In genomic region chr2:235049069-235049468, GRCh38 we compare ENCODE assay signal across 16 cellular contexts.
DNase-seq lines count a peak whose midpoint lies in the region; ATAC-seq and TF ChIP-seq lines count a peak whose summit lies in the region.
"Had no signal": no experiment of that assay in that cellular context is flagged by ENCODE, and none has a peak within 500 bp of the region (broad histone marks: within the 10 kb centered on the region; RNA-seq: fewer than 3 reads in every experiment).

No MANE protein-coding gene starts in this region.

- 0 out of 2 replicates have a peak overlapping the region, but pooled peaks have one; percentile 31 for H3K14ac ChIP-seq in IMR-90 (replicated peaks; ENCODE audit: low read depth, low read length)

- TF ChIP-seq RAD21 in IMR-90 (IDR thresholded peaks at IDR 0.05; ENCODE audit: low read length): no peak

- H3K4me2 ChIP-seq in IMR-90 (ENCODE audit: low read depth, low read length) (no peak overlapping the region), osteoblast (ENCODE audit: insufficient read depth, low read length) (no peak overlapping the region)

- H3K36me3 Mint-ChIP-seq in brain: peaks cover 82% of the 10 kb centered on the region
- H3K36me3 Mint-ChIP-seq: activated CD8-positive, alpha-beta memory T cell treated with anti-CD3 and anti-CD28 coated beads, Interleukin-2, amount 10 ng/mL, durations not matched to agents 7 days and 5 days had no signal

- H3K4me1 ChIP-seq in IMR-90 (ENCODE audit: control insufficient read depth, insufficient read depth, low read length) (peaks cover 20% of the 10 kb centered on the region), osteoblast (ENCODE audit: insufficient read depth, low read length) (peaks cover 15% of the 10 kb centered on the region), BE2C (peaks cover 24% of the 10 kb centered on the region)

- no peaks in the 10 kb centered on the region for H3K27me3 Mint-ChIP-seq in brain

- H2AFZ ChIP-seq in IMR-90 (replicated peaks; ENCODE audit: low read length, poor library complexity) (no peak overlapping the region), osteoblast (ENCODE audit: low read length) (no peak overlapping the region)

- peak overlapping the region; percentile 56; the same call in 1 of the 2 replicates for H2AK5ac ChIP-seq in IMR-90 (ENCODE audit: low read depth, low read length)

- H3K9me3 Mint-ChIP-seq in brain: no peaks in the 10 kb centered on the region

- 92% methylated on average over 2 of the region's 6 CpGs; no CpG with 5 or more reads in 1 of the 2 experiments for WGBS in IMR-90 (ENCODE audit: extremely low coverage in 2 of 2, insufficient read length in 1 of 2), 2 experiments

- no peak overlapping the region for H2BK5ac ChIP-seq in IMR-90 (ENCODE audit: low read depth, low read length, poor library complexity, severe bottlenecking)

- H3K4me3 ChIP-seq in IMR-90 (ENCODE audit: insufficient read depth, low read depth, low read length) (no peak overlapping the region), osteoblast (ENCODE audit: insufficient read depth, low read length) (no peak overlapping the region), BE2C (ENCODE audit: low read depth, low read length) (no peak overlapping the region)
- H3K4me3 ChIP-seq: dorsolateral prefrontal cortex, esophagus muscularis mucosa, psoas muscle had no signal

- peak overlapping the region; percentile 59 for H3K23ac ChIP-seq in IMR-90 (ENCODE audit: low read depth, low read length)

- H3K9me3 ChIP-seq in IMR-90 (ENCODE audit: control insufficient read depth, insufficient read depth, low read length): no peaks in the 10 kb centered on the region
- no peaks in the 10 kb centered on the region for H3K9me3 ChIP-seq in osteoblast (ENCODE audit: low read depth, low read length)
- H3K9me3 ChIP-seq in BE2C: no peaks in the 10 kb centered on the region
- H3K9me3 ChIP-seq: esophagus muscularis mucosa, psoas muscle had no signal

- H3K9ac ChIP-seq in IMR-90 (ENCODE audit: low read depth, low read length): no peak overlapping the region

- BruUV-seq in IMR-90 (replicated peaks; lab: Mats Ljungman, UMichigan): no TSS peak

- H3K4ac ChIP-seq in IMR-90 (ENCODE audit: low read depth, low read length): peak overlapping the region; percentile 3; the same call in 1 of the 2 replicates

- peak; percentile 79 for DNase-seq in DMS53 (lab: John Stamatoyannopoulos, UW)
- no peak for DNase-seq in IMR-90
- no peak for DNase-seq in osteoblast (ENCODE audit: insufficient read length, low spot score, missing footprints)
- DNase-seq in UCSD-AML1 (lab: John Stamatoyannopoulos, UW; ENCODE audit: unreplicated experiment): no peak
- DNase-seq in BE2C: no peak
- DNase-seq: activated CD4-positive, CD25-positive, alpha-beta regulatory T cell; activated CD8-positive, alpha-beta memory T cell treated with anti-CD3 and anti-CD28 coated beads, Interleukin-2, amount 10 ng/mL, durations not matched to agents 7 days and 5 days; DMS153; Karpas-422; NCI-H1417 treated with DMSO at 0.1 percent for 48 hours; NCI-H526 treated with DMSO at 0.1 percent for 48 hours had no signal

- no peak overlapping the region for H3K56ac ChIP-seq in IMR-90 (ENCODE audit: extremely low read depth, insufficient read depth, low read length)

- H3K4me1 Mint-ChIP-seq in brain: peaks cover 58% of the 10 kb centered on the region

- H4K20me1 ChIP-seq in IMR-90 (ENCODE audit: insufficient read depth, low read length) (peaks cover 82% of the 10 kb centered on the region), osteoblast (ENCODE audit: insufficient read depth, low read length) (peaks cover 50% of the 10 kb centered on the region)

- no peak overlapping the region for H2AK9ac ChIP-seq in IMR-90 (replicated peaks; ENCODE audit: low read depth, low read length, poor library complexity)

- no peak overlapping the region for H3K4me3 Mint-ChIP-seq in brain
- H3K4me3 Mint-ChIP-seq: activated CD8-positive, alpha-beta memory T cell treated with anti-CD3 and anti-CD28 coated beads, Interleukin-2, amount 10 ng/mL, durations not matched to agents 7 days and 5 days had no signal

- POLR2A ChIA-PET in IMR-90 (lab: Charles Lee; ENCODE audit: unreplicated experiment): no interaction called here

- H4K8ac ChIP-seq in IMR-90 (ENCODE audit: low read depth in 2 of 2, low read length in 2 of 2): peak overlapping the region; percentile 5 to 26; a peak in 2 of 4 replicates

- H2BK15ac ChIP-seq in IMR-90 (ENCODE audit: low read depth, low read length): no peak overlapping the region; the same call in 2 of the 3 replicates

- H3K27ac ChIP-seq in IMR-90 (ENCODE audit: insufficient read depth, low read length): no peak overlapping the region
- H3K27ac ChIP-seq in osteoblast (ENCODE audit: low read depth, low read length): peak overlapping the region; percentile 9
- H3K27ac ChIP-seq: psoas muscle had no signal

- in situ Hi-C loops in IMR-90 (cut with MboI; ENCODE audit: low sequenced_read_pairs): no loop called here

- no peak overlapping the region for H4K5ac ChIP-seq in IMR-90 (ENCODE audit: low read depth, low read length)

- TF ChIP-seq POLR2A in IMR-90 (IDR thresholded peaks at IDR 0.05; ENCODE audit: low read depth, low read length): no peak

- H3K27ac Mint-ChIP-seq in brain: peak overlapping the region in 4 of 5 experiments; percentile 38 to 59 (median 57)
- H3K27ac Mint-ChIP-seq: activated CD8-positive, alpha-beta memory T cell treated with anti-CD3 and anti-CD28 coated beads, Interleukin-2, amount 10 ng/mL, durations not matched to agents 7 days and 5 days had no signal

- CTCF ChIA-PET in IMR-90 (lab: Yijun Ruan, JAX): interaction anchor here (0.6 kb wide), 1 partner anchor 282 kb away, joined by 3 read pairs; no protein-coding TSS in a partner anchor

- H2BK120ac ChIP-seq in IMR-90 (ENCODE audit: low read depth, low read length): 0 out of 2 replicates have a peak overlapping the region, but pooled peaks have one; percentile 3

- dilution Hi-C loops in IMR-90 (cut with HindIII; ENCODE audit: low sequenced_read_pairs, unreplicated experiment): no loop called here

- TF ChIP-seq CTCF in IMR-90 (conservative IDR thresholded peaks at IDR 0.05; ENCODE audit: low read depth, low read length): no peak
- TF ChIP-seq CTCF in brain (conservative IDR thresholded peaks at IDR 0.05): no peak
- no peak for TF ChIP-seq CTCF in osteoblast (IDR thresholded peaks at IDR 0.05; ENCODE audit: extremely low read depth, low read depth, low read length)
- no peak for TF ChIP-seq CTCF in BE2C (IDR thresholded peaks at IDR 0.05; ENCODE audit: low read depth, low read length)

- H3K9me1 ChIP-seq in IMR-90 (ENCODE audit: insufficient read depth, low read length): peaks cover 45% of the 10 kb centered on the region

- ATAC-seq in IMR-90 (ENCODE audit: low read depth) (no peak), HG02870 (IDR thresholded peaks at IDR 0.05; ENCODE audit: unreplicated experiment) (no peak)
- ATAC-seq: activated CD8-positive, alpha-beta memory T cell treated with anti-CD3 and anti-CD28 coated beads, Interleukin-2, amount 10 ng/mL, durations not matched to agents 7 days and 5 days had no signal

- H3K79me1 ChIP-seq in IMR-90 (ENCODE audit: low read depth in 1 of 2, low read length in 2 of 2): peaks cover 37 to 84% of the 10 kb centered on the region in 2 experiments

- no peaks in the 10 kb centered on the region for H3K27me3 ChIP-seq in IMR-90 (ENCODE audit: control insufficient read depth, insufficient read depth, low read length)
- H3K27me3 ChIP-seq in osteoblast (ENCODE audit: insufficient read depth, low read length): no peaks in the 10 kb centered on the region
- H3K27me3 ChIP-seq in BE2C: no peaks in the 10 kb centered on the region
- H3K27me3 ChIP-seq: dorsolateral prefrontal cortex, esophagus muscularis mucosa had no signal

- peaks cover 86% of the 10 kb centered on the region for H3K79me2 ChIP-seq in osteoblast (ENCODE audit: insufficient read depth, low read length)

- H2BK20ac ChIP-seq in IMR-90 (ENCODE audit: low read depth, low read length): no peak overlapping the region

- no peak overlapping the region for H4K91ac ChIP-seq in IMR-90 (ENCODE audit: insufficient read depth, low read depth, low read length)

- no peak overlapping the region for H3K18ac ChIP-seq in IMR-90 (ENCODE audit: low read depth, low read length)

- H3K36me3 ChIP-seq in IMR-90 (ENCODE audit: control insufficient read depth, insufficient read depth, low read length): peaks cover 75% of the 10 kb centered on the region
- H3K36me3 ChIP-seq in osteoblast (ENCODE audit: insufficient read depth, low read length): peaks cover 86% of the 10 kb centered on the region
- H3K36me3 ChIP-seq in BE2C: peaks cover 13% of the 10 kb centered on the region

- intact Hi-C loops in IMR-90 (cut with micrococcal nuclease): no loop called here

TF ChIP-seq in IMR-90, 13 proteins besides CTCF, POLR2A, EP300 and RAD21:
- TF ChIP-seq MXI1 (IDR thresholded peaks at IDR 0.05; ENCODE audit: borderline replicate concordance, low read depth, low read length) (no peak), ELK1 (IDR thresholded peaks at IDR 0.05; ENCODE audit: borderline replicate concordance, low read depth, low read length) (no peak), FOS (IDR thresholded peaks at IDR 0.05; ENCODE audit: low read depth, low read length) (no peak), SMC3 (IDR thresholded peaks at IDR 0.05; ENCODE audit: low read depth, low read length) (no peak), CHD1 (IDR thresholded peaks at IDR 0.05; ENCODE audit: low read depth, low read length) (no peak), NFE2L2 (IDR thresholded peaks at IDR 0.05; ENCODE audit: low read depth, low read length) (no peak), RFX5 (IDR thresholded peaks at IDR 0.05; ENCODE audit: low read depth, low read length) (no peak), MAFK (IDR thresholded peaks at IDR 0.05; ENCODE audit: low read depth, low read length) (no peak), CEBPB (IDR thresholded peaks at IDR 0.05; ENCODE audit: low read depth, low read length) (no peak), RCOR1 (IDR thresholded peaks at IDR 0.05; ENCODE audit: insufficient replicate concordance, low read length) (no peak), MAZ (IDR thresholded peaks at IDR 0.05; ENCODE audit: borderline replicate concordance, low read depth, low read length) (no peak), BHLHE40 (IDR thresholded peaks at IDR 0.05; ENCODE audit: low read depth, low read length) (no peak)
